In the genomic region with DNA sequence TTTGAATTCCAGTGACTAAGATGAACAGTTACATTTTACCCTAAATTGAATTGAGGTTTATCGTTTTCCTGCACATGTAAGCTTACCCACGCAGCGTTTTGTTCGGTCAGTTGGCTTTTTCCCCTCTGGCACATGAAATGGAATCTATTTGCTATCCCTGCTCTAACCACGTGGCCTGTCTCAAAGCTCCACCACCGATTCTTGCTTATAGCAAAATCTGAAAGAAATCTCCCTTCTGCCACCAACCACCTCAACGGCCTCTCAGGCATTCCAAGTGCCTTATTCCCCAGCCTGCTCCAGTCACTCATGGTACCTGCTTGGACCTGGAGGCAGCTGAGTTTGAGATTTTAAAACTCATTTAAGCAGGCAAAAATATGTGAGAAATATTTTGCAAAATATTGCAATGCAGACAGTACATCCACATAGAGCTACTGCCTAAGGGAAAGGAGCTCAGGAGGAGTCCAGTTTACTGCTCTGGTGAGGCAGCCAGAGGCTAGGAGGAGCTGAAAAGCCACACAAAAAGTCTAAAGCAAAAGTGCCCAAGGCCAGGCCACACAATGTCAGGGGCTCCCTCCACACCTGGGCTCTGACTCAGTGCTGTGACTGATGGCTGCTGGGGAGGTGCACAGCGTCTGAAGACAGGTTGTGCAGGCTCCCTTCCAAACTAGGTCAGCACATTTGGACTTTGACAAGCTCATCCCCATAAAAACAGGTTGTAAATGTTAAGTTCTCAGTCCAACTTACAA, we compare ENCODE assay signal across 1 cellular context.
A peak's percentile ranks its signal among the peaks of the same experiment; 100 is the strongest.
TF ChIP-seq lines count a peak whose summit lies in the region.

No MANE protein-coding gene starts in this region.

TF ChIP-seq in HepG2, 621 proteins besides CTCF, POLR2A, EP300 and RAD21 (continued from another document and continues in another):
- TF ChIP-seq KLF16 (CRISPR knock-in tag; IDR thresholded peaks at IDR 0.05) (0 out of 4 replicates have a peak, but pooled peaks of 1 of the 2 experiments have one; percentile 14), ZKSCAN8 (CRISPR knock-in tag; IDR thresholded peaks at IDR 0.05; ENCODE audit: borderline replicate concordance) (no peak), ETV5 (CRISPR knock-in tag; IDR thresholded peaks at IDR 0.05; ENCODE audit: borderline replicate concordance) (no peak), CAMTA2 (CRISPR knock-in tag; IDR thresholded peaks at IDR 0.05; ENCODE audit: borderline replicate concordance) (no peak), ZSCAN29 (CRISPR knock-in tag; conservative IDR thresholded peaks at IDR 0.05) (no peak), CCAR2 (optimal IDR thresholded peaks at IDR 0.05; ENCODE audit: low read depth, low read length) (no peak), ZNF232 (CRISPR knock-in tag; IDR thresholded peaks at IDR 0.05; ENCODE audit: borderline replicate concordance) (peak; percentile 71; the same call in 1 of the 2 replicates), SIN3B (IDR thresholded peaks at IDR 0.05; ENCODE audit: low read length) (no peak), RELA (CRISPR knock-in tag; IDR thresholded peaks at IDR 0.05) (no peak), ELF4 (CRISPR knock-in tag; IDR thresholded peaks at IDR 0.05; ENCODE audit: borderline replicate concordance) (no peak), ZNF431 (CRISPR knock-in tag; IDR thresholded peaks at IDR 0.05; ENCODE audit: borderline replicate concordance, low read depth) (no peak), RARA (CRISPR knock-in tag; IDR thresholded peaks at IDR 0.05) (peak; percentile 44; the same call in 1 of the 2 replicates), RXRB (CRISPR knock-in tag; IDR thresholded peaks at IDR 0.05; ENCODE audit: borderline replicate concordance) (peak; percentile 45; the same call in 1 of the 2 replicates), ATAD3A (CRISPR knock-in tag; IDR thresholded peaks at IDR 0.05) (no peak), RBM39 (IDR thresholded peaks at IDR 0.05; ENCODE audit: low read depth, low read length, poor library complexity, severe bottlenecking) (no peak), RFX1 (IDR thresholded peaks at IDR 0.05) (no peak), ZBTB1 (CRISPR knock-in tag; IDR thresholded peaks at IDR 0.05; ENCODE audit: borderline replicate concordance) (no peak), PCBP1 (IDR thresholded peaks at IDR 0.05; ENCODE audit: borderline replicate concordance, low read depth, low read length) (no peak), ZNF33A (CRISPR knock-in tag; IDR thresholded peaks at IDR 0.05; ENCODE audit: borderline replicate concordance) (no peak), NFE2L1 (CRISPR knock-in tag; IDR thresholded peaks at IDR 0.05; ENCODE audit: borderline replicate concordance) (no peak), ELF1 (CRISPR knock-in tag; IDR thresholded peaks at IDR 0.05) (no peak), PHF5A (CRISPR knock-in tag; IDR thresholded peaks at IDR 0.05; ENCODE audit: low read depth, unreplicated experiment) (no peak), TEAD2 (CRISPR knock-in tag; IDR thresholded peaks at IDR 0.05) (no peak), BRD4 (CRISPR knock-in tag; IDR thresholded peaks at IDR 0.05) (no peak), ZNF777 (CRISPR knock-in tag; IDR thresholded peaks at IDR 0.05) (no peak)
- TF ChIP-seq, protein P1, sequence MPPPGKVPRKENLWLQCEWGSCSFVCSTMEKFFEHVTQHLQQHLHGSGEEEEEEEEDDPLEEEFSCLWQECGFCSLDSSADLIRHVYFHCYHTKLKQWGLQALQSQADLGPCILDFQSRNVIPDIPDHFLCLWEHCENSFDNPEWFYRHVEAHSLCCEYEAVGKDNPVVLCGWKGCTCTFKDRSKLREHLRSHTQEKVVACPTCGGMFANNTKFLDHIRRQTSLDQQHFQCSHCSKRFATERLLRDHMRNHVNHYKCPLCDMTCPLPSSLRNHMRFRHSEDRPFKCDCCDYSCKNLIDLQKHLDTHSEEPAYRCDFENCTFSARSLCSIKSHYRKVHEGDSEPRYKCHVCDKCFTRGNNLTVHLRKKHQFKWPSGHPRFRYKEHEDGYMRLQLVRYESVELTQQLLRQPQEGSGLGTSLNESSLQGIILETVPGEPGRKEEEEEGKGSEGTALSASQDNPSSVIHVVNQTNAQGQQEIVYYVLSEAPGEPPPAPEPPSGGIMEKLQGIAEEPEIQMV (CRISPR knock-in tag; IDR thresholded peaks at IDR 0.05; ENCODE audit: low read depth): no peak
- TF ChIP-seq, protein P2, sequence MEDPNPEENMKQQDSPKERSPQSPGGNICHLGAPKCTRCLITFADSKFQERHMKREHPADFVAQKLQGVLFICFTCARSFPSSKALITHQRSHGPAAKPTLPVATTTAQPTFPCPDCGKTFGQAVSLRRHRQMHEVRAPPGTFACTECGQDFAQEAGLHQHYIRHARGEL (CRISPR knock-in tag; IDR thresholded peaks at IDR 0.05): no peak
- TF ChIP-seq, protein P3, sequence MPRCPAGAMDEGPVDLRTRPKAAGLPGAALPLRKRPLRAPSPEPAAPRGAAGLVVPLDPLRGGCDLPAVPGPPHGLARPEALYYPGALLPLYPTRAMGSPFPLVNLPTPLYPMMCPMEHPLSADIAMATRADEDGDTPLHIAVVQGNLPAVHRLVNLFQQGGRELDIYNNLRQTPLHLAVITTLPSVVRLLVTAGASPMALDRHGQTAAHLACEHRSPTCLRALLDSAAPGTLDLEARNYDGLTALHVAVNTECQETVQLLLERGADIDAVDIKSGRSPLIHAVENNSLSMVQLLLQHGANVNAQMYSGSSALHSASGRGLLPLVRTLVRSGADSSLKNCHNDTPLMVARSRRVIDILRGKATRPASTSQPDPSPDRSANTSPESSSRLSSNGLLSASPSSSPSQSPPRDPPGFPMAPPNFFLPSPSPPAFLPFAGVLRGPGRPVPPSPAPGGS (CRISPR knock-in tag; IDR thresholded peaks at IDR 0.05): 0 out of 2 replicates have a peak, but pooled peaks have one; percentile 29
- TF ChIP-seq, protein P4, sequence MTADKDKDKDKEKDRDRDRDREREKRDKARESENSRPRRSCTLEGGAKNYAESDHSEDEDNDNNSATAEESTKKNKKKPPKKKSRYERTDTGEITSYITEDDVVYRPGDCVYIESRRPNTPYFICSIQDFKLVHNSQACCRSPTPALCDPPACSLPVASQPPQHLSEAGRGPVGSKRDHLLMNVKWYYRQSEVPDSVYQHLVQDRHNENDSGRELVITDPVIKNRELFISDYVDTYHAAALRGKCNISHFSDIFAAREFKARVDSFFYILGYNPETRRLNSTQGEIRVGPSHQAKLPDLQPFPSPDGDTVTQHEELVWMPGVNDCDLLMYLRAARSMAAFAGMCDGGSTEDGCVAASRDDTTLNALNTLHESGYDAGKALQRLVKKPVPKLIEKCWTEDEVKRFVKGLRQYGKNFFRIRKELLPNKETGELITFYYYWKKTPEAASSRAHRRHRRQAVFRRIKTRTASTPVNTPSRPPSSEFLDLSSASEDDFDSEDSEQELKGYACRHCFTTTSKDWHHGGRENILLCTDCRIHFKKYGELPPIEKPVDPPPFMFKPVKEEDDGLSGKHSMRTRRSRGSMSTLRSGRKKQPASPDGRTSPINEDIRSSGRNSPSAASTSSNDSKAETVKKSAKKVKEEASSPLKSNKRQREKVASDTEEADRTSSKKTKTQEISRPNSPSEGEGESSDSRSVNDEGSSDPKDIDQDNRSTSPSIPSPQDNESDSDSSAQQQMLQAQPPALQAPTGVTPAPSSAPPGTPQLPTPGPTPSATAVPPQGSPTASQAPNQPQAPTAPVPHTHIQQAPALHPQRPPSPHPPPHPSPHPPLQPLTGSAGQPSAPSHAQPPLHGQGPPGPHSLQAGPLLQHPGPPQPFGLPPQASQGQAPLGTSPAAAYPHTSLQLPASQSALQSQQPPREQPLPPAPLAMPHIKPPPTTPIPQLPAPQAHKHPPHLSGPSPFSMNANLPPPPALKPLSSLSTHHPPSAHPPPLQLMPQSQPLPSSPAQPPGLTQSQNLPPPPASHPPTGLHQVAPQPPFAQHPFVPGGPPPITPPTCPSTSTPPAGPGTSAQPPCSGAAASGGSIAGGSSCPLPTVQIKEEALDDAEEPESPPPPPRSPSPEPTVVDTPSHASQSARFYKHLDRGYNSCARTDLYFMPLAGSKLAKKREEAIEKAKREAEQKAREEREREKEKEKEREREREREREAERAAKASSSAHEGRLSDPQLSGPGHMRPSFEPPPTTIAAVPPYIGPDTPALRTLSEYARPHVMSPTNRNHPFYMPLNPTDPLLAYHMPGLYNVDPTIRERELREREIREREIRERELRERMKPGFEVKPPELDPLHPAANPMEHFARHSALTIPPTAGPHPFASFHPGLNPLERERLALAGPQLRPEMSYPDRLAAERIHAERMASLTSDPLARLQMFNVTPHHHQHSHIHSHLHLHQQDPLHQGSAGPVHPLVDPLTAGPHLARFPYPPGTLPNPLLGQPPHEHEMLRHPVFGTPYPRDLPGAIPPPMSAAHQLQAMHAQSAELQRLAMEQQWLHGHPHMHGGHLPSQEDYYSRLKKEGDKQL (CRISPR knock-in tag; IDR thresholded peaks at IDR 0.05; ENCODE audit: low read depth): no peak
- TF ChIP-seq, protein P5, sequence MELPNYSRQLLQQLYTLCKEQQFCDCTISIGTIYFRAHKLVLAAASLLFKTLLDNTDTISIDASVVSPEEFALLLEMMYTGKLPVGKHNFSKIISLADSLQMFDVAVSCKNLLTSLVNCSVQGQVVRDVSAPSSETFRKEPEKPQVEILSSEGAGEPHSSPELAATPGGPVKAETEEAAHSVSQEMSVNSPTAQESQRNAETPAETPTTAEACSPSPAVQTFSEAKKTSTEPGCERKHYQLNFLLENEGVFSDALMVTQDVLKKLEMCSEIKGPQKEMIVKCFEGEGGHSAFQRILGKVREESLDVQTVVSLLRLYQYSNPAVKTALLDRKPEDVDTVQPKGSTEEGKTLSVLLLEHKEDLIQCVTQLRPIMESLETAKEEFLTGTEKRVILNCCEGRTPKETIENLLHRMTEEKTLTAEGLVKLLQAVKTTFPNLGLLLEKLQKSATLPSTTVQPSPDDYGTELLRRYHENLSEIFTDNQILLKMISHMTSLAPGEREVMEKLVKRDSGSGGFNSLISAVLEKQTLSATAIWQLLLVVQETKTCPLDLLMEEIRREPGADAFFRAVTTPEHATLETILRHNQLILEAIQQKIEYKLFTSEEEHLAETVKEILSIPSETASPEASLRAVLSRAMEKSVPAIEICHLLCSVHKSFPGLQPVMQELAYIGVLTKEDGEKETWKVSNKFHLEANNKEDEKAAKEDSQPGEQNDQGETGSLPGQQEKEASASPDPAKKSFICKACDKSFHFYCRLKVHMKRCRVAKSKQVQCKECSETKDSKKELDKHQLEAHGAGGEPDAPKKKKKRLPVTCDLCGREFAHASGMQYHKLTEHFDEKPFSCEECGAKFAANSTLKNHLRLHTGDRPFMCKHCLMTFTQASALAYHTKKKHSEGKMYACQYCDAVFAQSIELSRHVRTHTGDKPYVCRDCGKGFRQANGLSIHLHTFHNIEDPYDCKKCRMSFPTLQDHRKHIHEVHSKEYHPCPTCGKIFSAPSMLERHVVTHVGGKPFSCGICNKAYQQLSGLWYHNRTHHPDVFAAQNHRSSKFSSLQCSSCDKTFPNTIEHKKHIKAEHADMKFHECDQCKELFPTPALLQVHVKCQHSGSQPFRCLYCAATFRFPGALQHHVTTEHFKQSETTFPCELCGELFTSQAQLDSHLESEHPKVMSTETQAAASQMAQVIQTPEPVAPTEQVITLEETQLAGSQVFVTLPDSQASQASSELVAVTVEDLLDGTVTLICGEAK (IDR thresholded peaks at IDR 0.05): no peak
- TF ChIP-seq, protein P5 (CRISPR knock-in tag; IDR thresholded peaks at IDR 0.05): 0 out of 2 replicates have a peak, but pooled peaks have one; percentile 38
- TF ChIP-seq, protein P6, sequence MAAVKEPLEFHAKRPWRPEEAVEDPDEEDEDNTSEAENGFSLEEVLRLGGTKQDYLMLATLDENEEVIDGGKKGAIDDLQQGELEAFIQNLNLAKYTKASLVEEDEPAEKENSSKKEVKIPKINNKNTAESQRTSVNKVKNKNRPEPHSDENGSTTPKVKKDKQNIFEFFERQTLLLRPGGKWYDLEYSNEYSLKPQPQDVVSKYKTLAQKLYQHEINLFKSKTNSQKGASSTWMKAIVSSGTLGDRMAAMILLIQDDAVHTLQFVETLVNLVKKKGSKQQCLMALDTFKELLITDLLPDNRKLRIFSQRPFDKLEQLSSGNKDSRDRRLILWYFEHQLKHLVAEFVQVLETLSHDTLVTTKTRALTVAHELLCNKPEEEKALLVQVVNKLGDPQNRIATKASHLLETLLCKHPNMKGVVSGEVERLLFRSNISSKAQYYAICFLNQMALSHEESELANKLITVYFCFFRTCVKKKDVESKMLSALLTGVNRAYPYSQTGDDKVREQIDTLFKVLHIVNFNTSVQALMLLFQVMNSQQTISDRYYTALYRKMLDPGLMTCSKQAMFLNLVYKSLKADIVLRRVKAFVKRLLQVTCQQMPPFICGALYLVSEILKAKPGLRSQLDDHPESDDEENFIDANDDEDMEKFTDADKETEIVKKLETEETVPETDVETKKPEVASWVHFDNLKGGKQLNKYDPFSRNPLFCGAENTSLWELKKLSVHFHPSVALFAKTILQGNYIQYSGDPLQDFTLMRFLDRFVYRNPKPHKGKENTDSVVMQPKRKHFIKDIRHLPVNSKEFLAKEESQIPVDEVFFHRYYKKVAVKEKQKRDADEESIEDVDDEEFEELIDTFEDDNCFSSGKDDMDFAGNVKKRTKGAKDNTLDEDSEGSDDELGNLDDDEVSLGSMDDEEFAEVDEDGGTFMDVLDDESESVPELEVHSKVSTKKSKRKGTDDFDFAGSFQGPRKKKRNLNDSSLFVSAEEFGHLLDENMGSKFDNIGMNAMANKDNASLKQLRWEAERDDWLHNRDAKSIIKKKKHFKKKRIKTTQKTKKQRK (IDR thresholded peaks at IDR 0.05; ENCODE audit: low read length): no peak
- TF ChIP-seq, protein P7, sequence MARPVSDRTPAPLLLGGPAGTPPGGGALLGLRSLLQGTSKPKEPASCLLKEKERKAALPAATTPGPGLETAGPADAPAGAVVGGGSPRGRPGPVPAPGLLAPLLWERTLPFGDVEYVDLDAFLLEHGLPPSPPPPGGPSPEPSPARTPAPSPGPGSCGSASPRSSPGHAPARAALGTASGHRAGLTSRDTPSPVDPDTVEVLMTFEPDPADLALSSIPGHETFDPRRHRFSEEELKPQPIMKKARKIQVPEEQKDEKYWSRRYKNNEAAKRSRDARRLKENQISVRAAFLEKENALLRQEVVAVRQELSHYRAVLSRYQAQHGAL (CRISPR knock-in tag; IDR thresholded peaks at IDR 0.05; ENCODE audit: not compliant biosample characterization): peak; percentile 34
